Comparison of ENCODE assay signal across 1 cellular context in genomic region chr20:63083831-63084562, GRCh38.
TF ChIP-seq lines count a peak whose summit lies in the region.

No MANE protein-coding gene starts in this region.

TF ChIP-seq in HepG2, 621 proteins besides CTCF, POLR2A, EP300 and RAD21 (continued from another document):
- no peak for TF ChIP-seq ZBED4 (CRISPR knock-in tag; IDR thresholded peaks at IDR 0.05; ENCODE audit: borderline replicate concordance)
- TF ChIP-seq, protein P1, sequence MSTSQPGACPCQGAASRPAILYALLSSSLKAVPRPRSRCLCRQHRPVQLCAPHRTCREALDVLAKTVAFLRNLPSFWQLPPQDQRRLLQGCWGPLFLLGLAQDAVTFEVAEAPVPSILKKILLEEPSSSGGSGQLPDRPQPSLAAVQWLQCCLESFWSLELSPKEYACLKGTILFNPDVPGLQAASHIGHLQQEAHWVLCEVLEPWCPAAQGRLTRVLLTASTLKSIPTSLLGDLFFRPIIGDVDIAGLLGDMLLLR (CRISPR knock-in tag; IDR thresholded peaks at IDR 0.05): no peak
- 0 out of 2 replicates have a peak, but pooled peaks have one; percentile 9 for TF ChIP-seq ZNF616 (CRISPR knock-in tag; IDR thresholded peaks at IDR 0.05; ENCODE audit: low read depth)
- no peak for TF ChIP-seq ZNF570 (CRISPR knock-in tag; IDR thresholded peaks at IDR 0.05; ENCODE audit: borderline replicate concordance)
- TF ChIP-seq, protein P2, sequence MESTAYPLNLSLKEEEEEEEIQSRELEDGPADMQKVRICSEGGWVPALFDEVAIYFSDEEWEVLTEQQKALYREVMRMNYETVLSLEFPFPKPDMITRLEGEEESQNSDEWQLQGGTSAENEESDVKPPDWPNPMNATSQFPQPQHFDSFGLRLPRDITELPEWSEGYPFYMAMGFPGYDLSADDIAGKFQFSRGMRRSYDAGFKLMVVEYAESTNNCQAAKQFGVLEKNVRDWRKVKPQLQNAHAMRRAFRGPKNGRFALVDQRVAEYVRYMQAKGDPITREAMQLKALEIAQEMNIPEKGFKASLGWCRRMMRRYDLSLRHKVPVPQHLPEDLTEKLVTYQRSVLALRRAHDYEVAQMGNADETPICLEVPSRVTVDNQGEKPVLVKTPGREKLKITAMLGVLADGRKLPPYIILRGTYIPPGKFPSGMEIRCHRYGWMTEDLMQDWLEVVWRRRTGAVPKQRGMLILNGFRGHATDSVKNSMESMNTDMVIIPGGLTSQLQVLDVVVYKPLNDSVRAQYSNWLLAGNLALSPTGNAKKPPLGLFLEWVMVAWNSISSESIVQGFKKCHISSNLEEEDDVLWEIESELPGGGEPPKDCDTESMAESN (CRISPR knock-in tag; conservative IDR thresholded peaks at IDR 0.05): no peak
- no peak for TF ChIP-seq ZNF672 (CRISPR knock-in tag; IDR thresholded peaks at IDR 0.05)
- TF ChIP-seq ZKSCAN8 (CRISPR knock-in tag; IDR thresholded peaks at IDR 0.05; ENCODE audit: borderline replicate concordance): no peak
- TF ChIP-seq ZNF282 (IDR thresholded peaks at IDR 0.05; ENCODE audit: partially characterized antibody): no peak
- TF ChIP-seq GATAD2A (CRISPR knock-in tag; IDR thresholded peaks at IDR 0.05): peak; percentile 59; the same call in 1 of the 2 replicates
- no peak for TF ChIP-seq HOXA9 (CRISPR knock-in tag; IDR thresholded peaks at IDR 0.05; ENCODE audit: borderline replicate concordance)
- TF ChIP-seq, protein P3, sequence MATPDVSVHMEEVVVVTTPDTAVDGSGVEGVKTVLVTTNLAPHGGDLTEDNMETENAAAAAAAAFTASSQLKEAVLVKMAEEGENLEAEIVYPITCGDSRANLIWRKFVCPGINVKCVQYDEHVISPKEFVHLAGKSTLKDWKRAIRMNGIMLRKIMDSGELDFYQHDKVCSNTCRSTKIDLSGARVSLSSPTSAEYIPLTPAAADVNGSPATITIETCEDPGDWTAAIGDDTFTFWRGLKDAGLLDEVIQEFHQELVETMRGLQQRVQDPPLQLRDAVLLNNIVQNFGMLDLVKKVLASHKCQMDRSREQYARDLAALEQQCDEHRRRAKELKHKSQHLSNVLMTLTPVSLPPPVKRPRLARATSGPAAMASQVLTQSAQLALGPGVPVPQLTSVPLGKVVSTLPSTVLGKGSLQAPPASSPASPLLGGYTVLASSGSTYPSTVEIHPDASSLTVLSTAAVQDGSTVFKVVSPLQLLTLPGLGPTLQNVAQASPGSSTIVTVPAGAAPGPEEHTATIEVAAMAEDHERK (CRISPR knock-in tag; IDR thresholded peaks at IDR 0.05; ENCODE audit: low read depth): no peak
- TF ChIP-seq RCOR2 (CRISPR knock-in tag; IDR thresholded peaks at IDR 0.05): no peak
- TF ChIP-seq ZNF792 (CRISPR knock-in tag; IDR thresholded peaks at IDR 0.05): no peak
- no peak for TF ChIP-seq ZNF550 (CRISPR knock-in tag; IDR thresholded peaks at IDR 0.05; ENCODE audit: borderline replicate concordance)
- no peak for TF ChIP-seq ZNF747 (CRISPR knock-in tag; IDR thresholded peaks at IDR 0.05; ENCODE audit: borderline replicate concordance)
- no peak for TF ChIP-seq ARNT2 (CRISPR knock-in tag; IDR thresholded peaks at IDR 0.05; ENCODE audit: low read depth)
- no peak for TF ChIP-seq YEATS2 (CRISPR knock-in tag; IDR thresholded peaks at IDR 0.05; ENCODE audit: borderline replicate concordance)
- TF ChIP-seq NFKBIZ (CRISPR knock-in tag; IDR thresholded peaks at IDR 0.05): no peak
- TF ChIP-seq, protein P4, sequence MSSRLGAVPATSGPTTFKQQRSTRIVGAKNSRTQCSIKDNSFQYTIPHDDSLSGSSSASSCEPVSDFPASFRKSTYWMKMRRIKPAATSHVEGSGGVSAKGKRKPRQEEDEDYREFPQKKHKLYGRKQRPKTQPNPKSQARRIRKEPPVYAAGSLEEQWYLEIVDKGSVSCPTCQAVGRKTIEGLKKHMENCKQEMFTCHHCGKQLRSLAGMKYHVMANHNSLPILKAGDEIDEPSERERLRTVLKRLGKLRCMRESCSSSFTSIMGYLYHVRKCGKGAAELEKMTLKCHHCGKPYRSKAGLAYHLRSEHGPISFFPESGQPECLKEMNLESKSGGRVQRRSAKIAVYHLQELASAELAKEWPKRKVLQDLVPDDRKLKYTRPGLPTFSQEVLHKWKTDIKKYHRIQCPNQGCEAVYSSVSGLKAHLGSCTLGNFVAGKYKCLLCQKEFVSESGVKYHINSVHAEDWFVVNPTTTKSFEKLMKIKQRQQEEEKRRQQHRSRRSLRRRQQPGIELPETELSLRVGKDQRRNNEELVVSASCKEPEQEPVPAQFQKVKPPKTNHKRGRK (CRISPR knock-in tag; IDR thresholded peaks at IDR 0.05): no peak
- TF ChIP-seq JARID2 (CRISPR knock-in tag; IDR thresholded peaks at IDR 0.05; ENCODE audit: insufficient replicate concordance): peak; percentile 51
- TF ChIP-seq ZNF549 (CRISPR knock-in tag; IDR thresholded peaks at IDR 0.05): 0 out of 2 replicates have a peak, but pooled peaks have one; percentile 32
- peak; percentile 41; the same call in 1 of the 2 replicates for TF ChIP-seq KDM5B (CRISPR knock-in tag; IDR thresholded peaks at IDR 0.05; ENCODE audit: borderline replicate concordance)
- no peak for TF ChIP-seq ZNF510 (CRISPR knock-in tag; IDR thresholded peaks at IDR 0.05; ENCODE audit: low read depth)
- TF ChIP-seq, protein P5, sequence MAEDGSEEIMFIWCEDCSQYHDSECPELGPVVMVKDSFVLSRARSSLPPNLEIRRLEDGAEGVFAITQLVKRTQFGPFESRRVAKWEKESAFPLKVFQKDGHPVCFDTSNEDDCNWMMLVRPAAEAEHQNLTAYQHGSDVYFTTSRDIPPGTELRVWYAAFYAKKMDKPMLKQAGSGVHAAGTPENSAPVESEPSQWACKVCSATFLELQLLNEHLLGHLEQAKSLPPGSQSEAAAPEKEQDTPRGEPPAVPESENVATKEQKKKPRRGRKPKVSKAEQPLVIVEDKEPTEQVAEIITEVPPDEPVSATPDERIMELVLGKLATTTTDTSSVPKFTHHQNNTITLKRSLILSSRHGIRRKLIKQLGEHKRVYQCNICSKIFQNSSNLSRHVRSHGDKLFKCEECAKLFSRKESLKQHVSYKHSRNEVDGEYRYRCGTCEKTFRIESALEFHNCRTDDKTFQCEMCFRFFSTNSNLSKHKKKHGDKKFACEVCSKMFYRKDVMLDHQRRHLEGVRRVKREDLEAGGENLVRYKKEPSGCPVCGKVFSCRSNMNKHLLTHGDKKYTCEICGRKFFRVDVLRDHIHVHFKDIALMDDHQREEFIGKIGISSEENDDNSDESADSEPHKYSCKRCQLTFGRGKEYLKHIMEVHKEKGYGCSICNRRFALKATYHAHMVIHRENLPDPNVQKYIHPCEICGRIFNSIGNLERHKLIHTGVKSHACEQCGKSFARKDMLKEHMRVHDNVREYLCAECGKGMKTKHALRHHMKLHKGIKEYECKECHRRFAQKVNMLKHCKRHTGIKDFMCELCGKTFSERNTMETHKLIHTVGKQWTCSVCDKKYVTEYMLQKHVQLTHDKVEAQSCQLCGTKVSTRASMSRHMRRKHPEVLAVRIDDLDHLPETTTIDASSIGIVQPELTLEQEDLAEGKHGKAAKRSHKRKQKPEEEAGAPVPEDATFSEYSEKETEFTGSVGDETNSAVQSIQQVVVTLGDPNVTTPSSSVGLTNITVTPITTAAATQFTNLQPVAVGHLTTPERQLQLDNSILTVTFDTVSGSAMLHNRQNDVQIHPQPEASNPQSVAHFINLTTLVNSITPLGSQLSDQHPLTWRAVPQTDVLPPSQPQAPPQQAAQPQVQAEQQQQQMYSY (CRISPR knock-in tag; IDR thresholded peaks at IDR 0.05): peak; percentile 91
- TF ChIP-seq ZSCAN29 (CRISPR knock-in tag; conservative IDR thresholded peaks at IDR 0.05): no peak
- TF ChIP-seq ZBTB3 (CRISPR knock-in tag; IDR thresholded peaks at IDR 0.05; ENCODE audit: borderline replicate concordance, low read depth): no peak
- TF ChIP-seq ZNF607 (CRISPR knock-in tag; IDR thresholded peaks at IDR 0.05; ENCODE audit: borderline replicate concordance): no peak
- peak; percentile 34; the same call in 1 of the 2 replicates for TF ChIP-seq GABPB1 (CRISPR knock-in tag; IDR thresholded peaks at IDR 0.05)
- TF ChIP-seq KLF12 (CRISPR knock-in tag; IDR thresholded peaks at IDR 0.05; ENCODE audit: borderline replicate concordance): peak; percentile 67; the same call in 1 of the 2 replicates
- TF ChIP-seq GTF2F1 (IDR thresholded peaks at IDR 0.05; ENCODE audit: low read length): no peak
